In genomic region chr15:94523873-94524272, GRCh38 we compare ENCODE assay signal across 1 cellular context.
TF ChIP-seq lines count a peak whose summit lies in the region.

No MANE protein-coding gene starts in this region.

TF ChIP-seq in GM23338, 12 proteins besides CTCF, POLR2A, EP300 and RAD21 (continued from another document):
- TF ChIP-seq ZNF462 (CRISPR knock-in tag; IDR thresholded peaks at IDR 0.05) (no peak), JUNB (IDR thresholded peaks at IDR 0.05; ENCODE audit: unreplicated experiment) (no peak), STAT1 (IDR thresholded peaks at IDR 0.05; ENCODE audit: unreplicated experiment) (no peak), ETS1 (IDR thresholded peaks at IDR 0.05) (no peak)
TF ChIP-seq in GM23338: peak in this region for 0.
